Comparison of ENCODE assay signal across 9 cellular contexts in genomic region chr7:123067814-123068213, GRCh38.
"Had no signal": no experiment of that assay in that cellular context is flagged by ENCODE, and none has a peak within 500 bp of the region (broad histone marks: within the 10 kb centered on the region; RNA-seq: fewer than 3 reads in every experiment).

No MANE protein-coding gene starts in this region.

- H3K36me3 ChIP-seq: HAP-1 had no signal

- H3K4me3 Mint-ChIP-seq: HFFc6 had no signal

- H3K9me3 ChIP-seq: HAP-1 had no signal

- H3K9ac ChIP-seq: GM23248 had no signal

- H3K27me3 Mint-ChIP-seq: IgD-negative memory B cell had no signal

- H3K27ac ChIP-seq: GM23248, HL-60 had no signal

- H3K4me1 ChIP-seq: HAP-1 had no signal

- H3K4me1 Mint-ChIP-seq: IgD-negative memory B cell had no signal

- H3K36me3 Mint-ChIP-seq: IgD-negative memory B cell had no signal

- DNase-seq: GM23248, H7, HFFc6, KBM-7 had no signal

- H2AFZ ChIP-seq: GM23248 had no signal

- H3K4me3 ChIP-seq: GM23248, HAP-1 had no signal

- ATAC-seq: HCT116, HepG2 had no signal

- H3K27ac Mint-ChIP-seq: HFFc6, IgD-negative memory B cell had no signal
